9 cellular contexts compared by ENCODE assay signal in the genomic region with DNA sequence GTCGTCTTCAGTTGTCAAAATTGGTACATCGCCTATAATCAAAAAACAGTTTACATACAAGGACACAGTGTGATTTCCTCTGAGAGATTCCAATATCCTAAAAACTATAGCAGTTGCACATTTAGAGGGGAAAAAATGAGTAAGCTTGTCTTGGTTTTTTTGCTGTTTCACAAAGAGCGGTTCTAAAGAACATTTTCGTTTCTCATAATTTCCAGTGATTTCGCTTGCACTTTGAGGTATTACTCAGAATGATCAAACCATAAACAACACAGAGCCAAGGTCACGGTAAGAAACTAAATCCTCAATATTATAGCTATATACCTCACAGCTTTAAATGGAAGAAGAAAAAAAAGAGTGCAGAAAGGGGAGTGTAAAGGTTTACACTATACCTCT. TPM values are rescaled to one million over a fixed set of nuclear protein-coding genes. Genes with fewer than 3 reads are reported as not detected.
DNase-seq lines count a peak whose midpoint lies in the region; ATAC-seq and TF ChIP-seq lines count a peak whose summit lies in the region.
"Had no signal": no experiment of that assay in that cellular context is flagged by ENCODE, and none has a peak within 500 bp of the region (broad histone marks: within the 10 kb centered on the region; RNA-seq: fewer than 3 reads in every experiment).

No MANE protein-coding gene starts in this region.

- peaks cover 10 to 13% of the 10 kb centered on the region in 2 experiments; a peak in 3 of 4 replicates for H3K4me1 ChIP-seq in SK-N-SH (ENCODE audit: control insufficient read depth in 1 of 2, insufficient read depth in 2 of 2, low read depth in 1 of 2, low read length in 1 of 2)
- H3K4me1 ChIP-seq: BLaER1 had no signal

- peak overlapping the region; percentile 90 for H3K4me3 Mint-ChIP-seq in T-helper 1 cell treated with Interleukin-12 subunit alpha and Interleukin-12 subunit beta and Interleukin-4 antibody, amounts not matched to agents 30 μg/mL and 1 μg/mL, for 36 hours

- peaks cover 36% of the 10 kb centered on the region for H3K36me3 Mint-ChIP-seq in T-helper 1 cell treated with Interleukin-12 subunit alpha and Interleukin-12 subunit beta and Interleukin-4 antibody, amounts not matched to agents 30 μg/mL and 1 μg/mL, for 36 hours (ENCODE audit: low read depth)

- no peaks in the 10 kb centered on the region for H3K9me2 ChIP-seq in SK-N-SH

- POLR2A ChIA-PET in SK-N-SH (lab: Yijun Ruan, JAX), result no interaction called here

- H3K27ac ChIP-seq in SK-N-SH (ENCODE audit: low read depth in 2 of 2, low read length in 1 of 2), result peak overlapping the region; percentile 71 to 86
- H3K27ac ChIP-seq: BLaER1 had no signal

- 24% methylated on average over 6 of the region's 6 CpGs for WGBS in SK-N-SH (ENCODE audit: low lambda C conversion rate)

- peak overlapping the region; percentile 89 for H3K4me2 ChIP-seq in SK-N-SH

- no peaks in the 10 kb centered on the region for H4K20me1 ChIP-seq in SK-N-SH (ENCODE audit: insufficient read depth)
- H4K20me1 ChIP-seq: BLaER1 had no signal

- no peak for TF ChIP-seq CTCF in SK-N-SH (IDR thresholded peaks at IDR 0.05)

- peaks cover 4% of the 10 kb centered on the region for H3K27me3 Mint-ChIP-seq in T-helper 1 cell treated with Interleukin-12 subunit alpha and Interleukin-12 subunit beta and Interleukin-4 antibody, amounts not matched to agents 30 μg/mL and 1 μg/mL, for 36 hours (ENCODE audit: low read depth)

- peaks cover 32 to 46% of the 10 kb centered on the region in 2 experiments for H3K36me3 ChIP-seq in SK-N-SH (replicated peaks in 1 of 2; ENCODE audit: control insufficient read depth in 1 of 2, insufficient read depth in 2 of 2, low read length in 1 of 2)
- H3K36me3 ChIP-seq: BLaER1 had no signal

- TF ChIP-seq RAD21 in SK-N-SH (IDR thresholded peaks at IDR 0.05; ENCODE audit: low read length), result no peak

- CTCF ChIA-PET in SK-N-SH (lab: Yijun Ruan, JAX), result interaction anchor here (0.6 to 2.1 kb wide), 3 partner anchors 93 to 857 kb away, joined by 3 to 12 read pairs (median 3); no protein-coding TSS in a partner anchor

- no peaks in the 10 kb centered on the region for H3K27me3 ChIP-seq in SK-N-SH (ENCODE audit: insufficient read depth)
- H3K27me3 ChIP-seq: BLaER1 had no signal

- H2AFZ ChIP-seq in SK-N-SH (ENCODE audit: low read depth), result peak overlapping the region; percentile 97

- H3K9me3 ChIP-seq in SK-N-SH, result no peaks in the 10 kb centered on the region

- DNase-seq in SK-N-SH (no peak), germinal center (ENCODE audit: low spot score) (peak; percentile 4), islet precursor cell (no peak), NCI-H128 (lab: John Stamatoyannopoulos, UW; ENCODE audit: unreplicated experiment) (no peak)
- no peak for DNase-seq in stimulated activated naive CD8-positive, alpha-beta T cell treated with anti-CD3 and anti-CD28 coated beads, Interleukin-15, Interleukin-2, amounts not matched to agents 100 U/mL and 50 U/mL, for 24 hours

- H3K79me2 ChIP-seq in SK-N-SH (ENCODE audit: insufficient read depth), result peaks cover 18% of the 10 kb centered on the region

- no peaks in the 10 kb centered on the region for H3F3A ChIP-seq in SK-N-SH (replicated peaks; ENCODE audit: insufficient read depth)

- peaks cover 14% of the 10 kb centered on the region for H3K9me3 Mint-ChIP-seq in T-helper 1 cell treated with Interleukin-12 subunit alpha and Interleukin-12 subunit beta and Interleukin-4 antibody, amounts not matched to agents 30 μg/mL and 1 μg/mL, for 36 hours

- peak overlapping the region; percentile 83 to 98 for H3K4me3 ChIP-seq in SK-N-SH (ENCODE audit: low read depth in 2 of 2, low read length in 1 of 2)

- H3K4me1 Mint-ChIP-seq in T-helper 1 cell treated with Interleukin-12 subunit alpha and Interleukin-12 subunit beta and Interleukin-4 antibody, amounts not matched to agents 30 μg/mL and 1 μg/mL, for 36 hours (ENCODE audit: low read depth), result peaks cover 41% of the 10 kb centered on the region

- no peak for TF ChIP-seq EP300 in SK-N-SH (IDR thresholded peaks at IDR 0.05; ENCODE audit: borderline replicate concordance in 1 of 2, low read depth in 1 of 2, low read length in 1 of 2)

- H3K9ac ChIP-seq in SK-N-SH, result peak overlapping the region; percentile 88; the same call in 1 of the 2 replicates
- H3K9ac ChIP-seq: BLaER1 had no signal

- peak overlapping the region; percentile 99 for H3K27ac Mint-ChIP-seq in T-helper 1 cell treated with Interleukin-12 subunit alpha and Interleukin-12 subunit beta and Interleukin-4 antibody, amounts not matched to agents 30 μg/mL and 1 μg/mL, for 36 hours

- ATAC-seq in SK-N-SH treated with all-trans-retinoic acid at 6 μM for 48 hours (no peak; the same call in 1 of the 3 replicates), HG02678 (IDR thresholded peaks at IDR 0.05; ENCODE audit: unreplicated experiment) (peak; percentile 35)
- peak; percentile 70 for ATAC-seq in stimulated activated naive CD8-positive, alpha-beta T cell treated with anti-CD3 and anti-CD28 coated beads, Interleukin-15, Interleukin-2, amounts not matched to agents 100 U/mL and 50 U/mL, for 24 hours

TF ChIP-seq in SK-N-SH, 30 proteins besides CTCF, POLR2A, EP300 and RAD21 (continues in another document):
- no peak for TF ChIP-seq GABPA (IDR thresholded peaks at IDR 0.05; ENCODE audit: low read depth)
- TF ChIP-seq, protein P1, sequence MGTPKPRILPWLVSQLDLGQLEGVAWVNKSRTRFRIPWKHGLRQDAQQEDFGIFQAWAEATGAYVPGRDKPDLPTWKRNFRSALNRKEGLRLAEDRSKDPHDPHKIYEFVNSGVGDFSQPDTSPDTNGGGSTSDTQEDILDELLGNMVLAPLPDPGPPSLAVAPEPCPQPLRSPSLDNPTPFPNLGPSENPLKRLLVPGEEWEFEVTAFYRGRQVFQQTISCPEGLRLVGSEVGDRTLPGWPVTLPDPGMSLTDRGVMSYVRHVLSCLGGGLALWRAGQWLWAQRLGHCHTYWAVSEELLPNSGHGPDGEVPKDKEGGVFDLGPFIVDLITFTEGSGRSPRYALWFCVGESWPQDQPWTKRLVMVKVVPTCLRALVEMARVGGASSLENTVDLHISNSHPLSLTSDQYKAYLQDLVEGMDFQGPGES (IDR thresholded peaks at IDR 0.05; ENCODE audit: low read depth, low read length), result no peak
- no peak for TF ChIP-seq FOSL2 (IDR thresholded peaks at IDR 0.05; ENCODE audit: borderline replicate concordance, low read depth)
- TF ChIP-seq, protein P2, sequence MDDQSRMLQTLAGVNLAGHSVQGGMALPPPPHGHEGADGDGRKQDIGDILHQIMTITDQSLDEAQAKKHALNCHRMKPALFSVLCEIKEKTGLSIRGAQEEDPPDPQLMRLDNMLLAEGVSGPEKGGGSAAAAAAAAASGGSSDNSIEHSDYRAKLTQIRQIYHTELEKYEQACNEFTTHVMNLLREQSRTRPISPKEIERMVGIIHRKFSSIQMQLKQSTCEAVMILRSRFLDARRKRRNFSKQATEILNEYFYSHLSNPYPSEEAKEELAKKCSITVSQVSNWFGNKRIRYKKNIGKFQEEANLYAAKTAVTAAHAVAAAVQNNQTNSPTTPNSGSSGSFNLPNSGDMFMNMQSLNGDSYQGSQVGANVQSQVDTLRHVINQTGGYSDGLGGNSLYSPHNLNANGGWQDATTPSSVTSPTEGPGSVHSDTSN (IDR thresholded peaks at IDR 0.05), result no peak

TF ChIP-seq in SK-N-SH treated with all-trans-retinoic acid at 6 μM for 48 hours, 23 proteins besides CTCF, POLR2A, EP300 and RAD21 (continues in another document):
- TF ChIP-seq SNAI2 (CRISPR knock-in tag; IDR thresholded peaks at IDR 0.05) (no peak), ARNTL (CRISPR knock-in tag; IDR thresholded peaks at IDR 0.05; ENCODE audit: borderline replicate concordance, low read depth) (no peak), TOX (CRISPR knock-in tag; IDR thresholded peaks at IDR 0.05; ENCODE audit: borderline replicate concordance) (no peak), ESRRG (CRISPR knock-in tag; IDR thresholded peaks at IDR 0.05) (no peak), GLIS3 (CRISPR knock-in tag; IDR thresholded peaks at IDR 0.05) (no peak)
- TF ChIP-seq, protein P3, sequence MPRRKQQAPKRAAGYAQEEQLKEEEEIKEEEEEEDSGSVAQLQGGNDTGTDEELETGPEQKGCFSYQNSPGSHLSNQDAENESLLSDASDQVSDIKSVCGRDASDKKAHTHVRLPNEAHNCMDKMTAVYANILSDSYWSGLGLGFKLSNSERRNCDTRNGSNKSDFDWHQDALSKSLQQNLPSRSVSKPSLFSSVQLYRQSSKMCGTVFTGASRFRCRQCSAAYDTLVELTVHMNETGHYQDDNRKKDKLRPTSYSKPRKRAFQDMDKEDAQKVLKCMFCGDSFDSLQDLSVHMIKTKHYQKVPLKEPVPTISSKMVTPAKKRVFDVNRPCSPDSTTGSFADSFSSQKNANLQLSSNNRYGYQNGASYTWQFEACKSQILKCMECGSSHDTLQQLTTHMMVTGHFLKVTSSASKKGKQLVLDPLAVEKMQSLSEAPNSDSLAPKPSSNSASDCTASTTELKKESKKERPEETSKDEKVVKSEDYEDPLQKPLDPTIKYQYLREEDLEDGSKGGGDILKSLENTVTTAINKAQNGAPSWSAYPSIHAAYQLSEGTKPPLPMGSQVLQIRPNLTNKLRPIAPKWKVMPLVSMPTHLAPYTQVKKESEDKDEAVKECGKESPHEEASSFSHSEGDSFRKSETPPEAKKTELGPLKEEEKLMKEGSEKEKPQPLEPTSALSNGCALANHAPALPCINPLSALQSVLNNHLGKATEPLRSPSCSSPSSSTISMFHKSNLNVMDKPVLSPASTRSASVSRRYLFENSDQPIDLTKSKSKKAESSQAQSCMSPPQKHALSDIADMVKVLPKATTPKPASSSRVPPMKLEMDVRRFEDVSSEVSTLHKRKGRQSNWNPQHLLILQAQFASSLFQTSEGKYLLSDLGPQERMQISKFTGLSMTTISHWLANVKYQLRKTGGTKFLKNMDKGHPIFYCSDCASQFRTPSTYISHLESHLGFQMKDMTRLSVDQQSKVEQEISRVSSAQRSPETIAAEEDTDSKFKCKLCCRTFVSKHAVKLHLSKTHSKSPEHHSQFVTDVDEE (CRISPR knock-in tag; IDR thresholded peaks at IDR 0.05), result no peak
- TF ChIP-seq, protein P4, sequence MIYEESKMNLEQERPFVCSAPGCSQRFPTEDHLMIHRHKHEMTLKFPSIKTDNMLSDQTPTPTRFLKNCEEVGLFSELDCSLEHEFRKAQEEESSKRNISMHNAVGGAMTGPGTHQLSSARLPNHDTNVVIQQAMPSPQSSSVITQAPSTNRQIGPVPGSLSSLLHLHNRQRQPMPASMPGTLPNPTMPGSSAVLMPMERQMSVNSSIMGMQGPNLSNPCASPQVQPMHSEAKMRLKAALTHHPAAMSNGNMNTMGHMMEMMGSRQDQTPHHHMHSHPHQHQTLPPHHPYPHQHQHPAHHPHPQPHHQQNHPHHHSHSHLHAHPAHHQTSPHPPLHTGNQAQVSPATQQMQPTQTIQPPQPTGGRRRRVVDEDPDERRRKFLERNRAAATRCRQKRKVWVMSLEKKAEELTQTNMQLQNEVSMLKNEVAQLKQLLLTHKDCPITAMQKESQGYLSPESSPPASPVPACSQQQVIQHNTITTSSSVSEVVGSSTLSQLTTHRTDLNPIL (CRISPR knock-in tag; IDR thresholded peaks at IDR 0.05; ENCODE audit: low read depth), result no peak

RNA-seq across cellular contexts. Expression of a gene that starts 0.9 kb away (rescaled TPM):
- 6.8 and 9.8 TPM in 2 replicates for polyA plus RNA-seq in SK-N-SH (2012; rRNA removed)
- polyA plus RNA-seq in SK-N-SH (2012; cell fraction: cytosol; rRNA removed), result 9.3 and 9.7 TPM in 2 replicates
- 9.7 and 19.7 TPM in 2 replicates for polyA plus RNA-seq in SK-N-SH (2012; cell fraction: nucleus; rRNA removed)

RNA-seq across cellular contexts. Expression of a gene that starts 44.9 kb away (rescaled TPM):
- polyA plus RNA-seq in SK-N-SH (2012; rRNA removed), result 0.58 and 1.1 TPM in 2 replicates
- 0.40 and 0.56 TPM in 2 replicates for polyA plus RNA-seq in SK-N-SH (2012; cell fraction: cytosol; rRNA removed)
- polyA plus RNA-seq in SK-N-SH (2012; cell fraction: nucleus; rRNA removed), result 1.3 and 2.4 TPM in 2 replicates
